Comparison of ENCODE assay signal across 10 cellular contexts in the genomic region with DNA sequence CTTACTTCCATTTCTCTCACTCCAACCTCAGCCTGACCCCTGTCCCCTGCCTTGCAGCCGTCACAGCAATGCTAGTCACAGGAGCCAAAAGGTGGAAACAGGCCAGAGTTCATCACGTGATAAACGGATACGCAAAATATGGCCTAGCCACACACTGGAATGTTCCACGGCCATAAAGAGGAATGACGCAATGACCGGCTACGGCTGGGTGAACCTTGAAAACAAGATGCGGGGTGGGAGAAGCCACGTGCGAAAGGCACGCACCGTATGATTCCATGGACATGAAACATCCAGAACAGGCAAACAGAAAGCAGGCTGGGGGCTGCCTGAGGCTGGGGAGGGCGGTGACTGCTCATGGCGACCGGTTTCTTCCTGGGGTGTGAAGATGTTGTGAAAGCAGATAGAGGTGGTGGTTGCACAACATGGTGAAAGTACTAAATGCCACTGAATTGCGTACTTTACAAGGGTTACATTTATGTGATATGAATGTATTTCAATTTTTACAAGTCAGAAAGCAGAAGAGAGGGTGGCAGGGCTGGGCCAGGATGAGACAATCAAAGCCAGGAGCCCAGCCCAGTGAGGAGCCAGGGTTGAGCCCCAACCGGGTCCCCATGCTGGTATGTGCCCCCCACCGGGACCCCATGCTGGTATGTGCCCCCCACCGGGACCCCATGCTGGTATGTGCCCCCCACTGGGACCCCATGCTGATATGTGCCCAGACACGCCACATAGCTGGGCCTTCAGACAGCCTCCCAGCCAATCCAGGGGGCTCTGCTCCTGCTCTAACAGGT.
DNase-seq lines count a peak whose midpoint lies in the region; ATAC-seq and TF ChIP-seq lines count a peak whose summit lies in the region.
"Had no signal": no experiment of that assay in that cellular context is flagged by ENCODE, and none has a peak within 500 bp of the region (broad histone marks: within the 10 kb centered on the region; RNA-seq: fewer than 3 reads in every experiment).

No MANE protein-coding gene starts in this region.

- H3K4me1 ChIP-seq in GM23338 (ENCODE audit: insufficient read depth) (no peaks in the 10 kb centered on the region), adrenal gland (replicated peaks in 1 of 2) (peaks cover 13 to 18% of the 10 kb centered on the region in 2 donors), right atrium auricular region (peaks cover 0 to 5% of the 10 kb centered on the region in 2 donors)

- TF ChIP-seq POLR2A in adrenal gland (IDR thresholded peaks at IDR 0.05), result no peak

- no peaks in the 10 kb centered on the region for H3K9me3 ChIP-seq in adrenal gland (replicated peaks in 1 of 3)
- H3K9me3 ChIP-seq in right atrium auricular region, result no peaks in the 10 kb centered on the region

- no peak for TF ChIP-seq CTCF in GM23338 (conservative IDR thresholded peaks at IDR 0.05; ENCODE audit: low read depth in 2 of 2)
- TF ChIP-seq CTCF in adrenal gland (IDR thresholded peaks at IDR 0.05), result no peak
- no peak for TF ChIP-seq CTCF in right atrium auricular region (IDR thresholded peaks at IDR 0.05)
- TF ChIP-seq CTCF in retinal pigment epithelial cell (conservative IDR thresholded peaks at IDR 0.05; ENCODE audit: low read depth, low read length), result no peak

- no peak overlapping the region for H3K4me2 ChIP-seq in GM23338

- no peak overlapping the region for H2AFZ ChIP-seq in GM23338

- H3K79me2 ChIP-seq in GM23338 (replicated peaks; ENCODE audit: insufficient read depth), result no peaks in the 10 kb centered on the region

- 59 to 63% (median 60%) methylated on average over 20 to 21 of the region's 21 CpGs for WGBS in adrenal gland, 4 donors

- H3K4me3 Mint-ChIP-seq in GM23338, result no peak overlapping the region

- no peaks in the 10 kb centered on the region; the same call in 2 of the 3 replicates for H3K9me3 Mint-ChIP-seq in GM23338

- no peak for DNase-seq in GM23338 (ENCODE audit: low spot score)
- DNase-seq in adrenal gland, result peak; percentile 70 to 96 (median 86)
- DNase-seq in right atrium auricular region (ENCODE audit: low spot score), result peak; percentile 86
- DNase-seq in retinal pigment epithelial cell (ENCODE audit: low read depth), result peak; percentile 74
- no peak for DNase-seq in COLO829 (ENCODE audit: low spot score)
- no peak for DNase-seq in NCI-H510A (lab: John Stamatoyannopoulos, UW)
- no peak for DNase-seq in NCI-H2107 (lab: John Stamatoyannopoulos, UW)
- DNase-seq: activated CD4-positive, alpha-beta T cell treated with anti-CD3 and anti-CD28 coated beads, Interleukin-2, amount 50 U/mL, for 4 hours; DMS 273 treated with DMSO at 0.1 percent for 48 hours had no signal

- H3K4me3 ChIP-seq in GM23338 (no peak overlapping the region), adrenal gland (no peak overlapping the region), right atrium auricular region (no peak overlapping the region), retinal pigment epithelial cell (ENCODE audit: low read length) (no peak overlapping the region)

- intact Hi-C loops in adrenal gland (cut with DNase I), result no loop called here

- no peaks in the 10 kb centered on the region for H3F3A ChIP-seq in GM23338 (replicated peaks; ENCODE audit: low read depth)

- H3K27ac Mint-ChIP-seq in GM23338, result peak overlapping the region; percentile 22

- H4K20me1 ChIP-seq in GM23338 (replicated peaks; ENCODE audit: insufficient read depth), result no peaks in the 10 kb centered on the region; the same call in 1 of the 2 replicates

- no peaks in the 10 kb centered on the region for H3K27me3 ChIP-seq in GM23338 (ENCODE audit: insufficient read depth)
- H3K27me3 ChIP-seq in adrenal gland, result no peaks in the 10 kb centered on the region
- no peaks in the 10 kb centered on the region for H3K27me3 ChIP-seq in right atrium auricular region

- ATAC-seq in GM23338 (no peak), HG02840 (IDR thresholded peaks at IDR 0.05; ENCODE audit: low FRiP score, unreplicated experiment) (no peak)

- H3K9me2 ChIP-seq in GM23338 (ENCODE audit: insufficient read depth), result no peaks in the 10 kb centered on the region

- H3K27me3 Mint-ChIP-seq in GM23338 (ENCODE audit: insufficient read depth, low read depth, poor library complexity), result peaks cover 6% of the 10 kb centered on the region

- H3K27ac ChIP-seq in GM23338 (ENCODE audit: low read depth) (0 out of 2 replicates have a peak overlapping the region, but pooled peaks have one; percentile 26), adrenal gland (peak overlapping the region; percentile 59 to 95 (median 79)), right atrium auricular region (peak overlapping the region; percentile 12 to 40)

- peaks cover 11% of the 10 kb centered on the region for H3K4me1 Mint-ChIP-seq in GM23338

- peaks cover 7% of the 10 kb centered on the region for H3K36me3 Mint-ChIP-seq in GM23338 (ENCODE audit: low read depth)

- no peaks in the 10 kb centered on the region for H3K36me3 ChIP-seq in GM23338 (ENCODE audit: insufficient read depth)
- no peaks in the 10 kb centered on the region for H3K36me3 ChIP-seq in adrenal gland (replicated peaks in 1 of 2)
- H3K36me3 ChIP-seq in right atrium auricular region, result no peaks in the 10 kb centered on the region

TF ChIP-seq in GM23338, 12 proteins besides CTCF, POLR2A, EP300 and RAD21:
- TF ChIP-seq, protein P1, sequence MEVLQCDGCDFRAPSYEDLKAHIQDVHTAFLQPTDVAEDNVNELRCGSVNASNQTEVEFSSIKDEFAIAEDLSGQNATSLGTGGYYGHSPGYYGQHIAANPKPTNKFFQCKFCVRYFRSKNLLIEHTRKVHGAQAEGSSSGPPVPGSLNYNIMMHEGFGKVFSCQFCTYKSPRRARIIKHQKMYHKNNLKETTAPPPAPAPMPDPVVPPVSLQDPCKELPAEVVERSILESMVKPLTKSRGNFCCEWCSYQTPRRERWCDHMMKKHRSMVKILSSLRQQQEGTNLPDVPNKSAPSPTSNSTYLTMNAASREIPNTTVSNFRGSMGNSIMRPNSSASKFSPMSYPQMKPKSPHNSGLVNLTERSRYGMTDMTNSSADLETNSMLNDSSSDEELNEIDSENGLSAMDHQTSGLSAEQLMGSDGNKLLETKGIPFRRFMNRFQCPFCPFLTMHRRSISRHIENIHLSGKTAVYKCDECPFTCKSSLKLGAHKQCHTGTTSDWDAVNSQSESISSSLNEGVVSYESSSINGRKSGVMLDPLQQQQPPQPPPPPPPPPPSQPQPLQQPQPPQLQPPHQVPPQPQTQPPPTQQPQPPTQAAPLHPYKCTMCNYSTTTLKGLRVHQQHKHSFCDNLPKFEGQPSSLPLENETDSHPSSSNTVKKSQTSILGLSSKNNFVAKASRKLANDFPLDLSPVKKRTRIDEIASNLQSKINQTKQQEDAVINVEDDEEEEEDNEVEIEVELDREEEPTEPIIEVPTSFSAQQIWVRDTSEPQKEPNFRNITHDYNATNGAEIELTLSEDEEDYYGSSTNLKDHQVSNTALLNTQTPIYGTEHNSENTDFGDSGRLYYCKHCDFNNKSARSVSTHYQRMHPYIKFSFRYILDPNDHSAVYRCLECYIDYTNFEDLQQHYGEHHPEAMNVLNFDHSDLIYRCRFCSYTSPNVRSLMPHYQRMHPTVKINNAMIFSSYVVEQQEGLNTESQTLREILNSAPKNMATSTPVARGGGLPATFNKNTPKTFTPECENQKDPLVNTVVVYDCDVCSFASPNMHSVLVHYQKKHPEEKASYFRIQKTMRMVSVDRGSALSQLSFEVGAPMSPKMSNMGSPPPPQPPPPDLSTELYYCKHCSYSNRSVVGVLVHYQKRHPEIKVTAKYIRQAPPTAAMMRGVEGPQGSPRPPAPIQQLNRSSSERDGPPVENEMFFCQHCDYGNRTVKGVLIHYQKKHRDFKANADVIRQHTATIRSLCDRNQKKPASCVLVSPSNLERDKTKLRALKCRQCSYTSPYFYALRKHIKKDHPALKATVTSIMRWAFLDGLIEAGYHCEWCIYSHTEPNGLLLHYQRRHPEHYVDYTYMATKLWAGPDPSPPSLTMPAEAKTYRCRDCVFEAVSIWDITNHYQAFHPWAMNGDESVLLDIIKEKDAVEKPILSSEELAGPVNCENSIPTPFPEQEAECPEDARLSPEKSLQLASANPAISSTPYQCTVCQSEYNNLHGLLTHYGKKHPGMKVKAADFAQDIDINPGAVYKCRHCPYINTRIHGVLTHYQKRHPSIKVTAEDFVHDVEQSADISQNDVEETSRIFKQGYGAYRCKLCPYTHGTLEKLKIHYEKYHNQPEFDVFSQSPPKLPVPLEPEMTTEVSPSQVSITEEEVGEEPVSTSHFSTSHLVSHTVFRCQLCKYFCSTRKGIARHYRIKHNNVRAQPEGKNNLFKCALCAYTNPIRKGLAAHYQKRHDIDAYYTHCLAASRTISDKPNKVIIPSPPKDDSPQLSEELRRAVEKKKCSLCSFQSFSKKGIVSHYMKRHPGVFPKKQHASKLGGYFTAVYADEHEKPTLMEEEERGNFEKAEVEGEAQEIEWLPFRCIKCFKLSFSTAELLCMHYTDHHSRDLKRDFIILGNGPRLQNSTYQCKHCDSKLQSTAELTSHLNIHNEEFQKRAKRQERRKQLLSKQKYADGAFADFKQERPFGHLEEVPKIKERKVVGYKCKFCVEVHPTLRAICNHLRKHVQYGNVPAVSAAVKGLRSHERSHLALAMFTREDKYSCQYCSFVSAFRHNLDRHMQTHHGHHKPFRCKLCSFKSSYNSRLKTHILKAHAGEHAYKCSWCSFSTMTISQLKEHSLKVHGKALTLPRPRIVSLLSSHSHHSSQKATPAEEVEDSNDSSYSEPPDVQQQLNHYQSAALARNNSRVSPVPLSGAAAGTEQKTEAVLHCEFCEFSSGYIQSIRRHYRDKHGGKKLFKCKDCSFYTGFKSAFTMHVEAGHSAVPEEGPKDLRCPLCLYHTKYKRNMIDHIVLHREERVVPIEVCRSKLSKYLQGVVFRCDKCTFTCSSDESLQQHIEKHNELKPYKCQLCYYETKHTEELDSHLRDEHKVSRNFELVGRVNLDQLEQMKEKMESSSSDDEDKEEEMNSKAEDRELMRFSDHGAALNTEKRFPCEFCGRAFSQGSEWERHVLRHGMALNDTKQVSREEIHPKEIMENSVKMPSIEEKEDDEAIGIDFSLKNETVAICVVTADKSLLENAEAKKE (CRISPR knock-in tag; IDR thresholded peaks at IDR 0.05), result no peak
- TF ChIP-seq EZH2phosphoT487 (IDR thresholded peaks at IDR 0.05; ENCODE audit: unreplicated experiment) (no peak), EZH2 (IDR thresholded peaks at IDR 0.05; ENCODE audit: low read depth, unreplicated experiment) (no peak), STAT1 (IDR thresholded peaks at IDR 0.05; ENCODE audit: unreplicated experiment) (no peak), JUNB (IDR thresholded peaks at IDR 0.05; ENCODE audit: unreplicated experiment) (no peak), POLR2AphosphoS5 (IDR thresholded peaks at IDR 0.05; ENCODE audit: low read depth) (no peak)

Comparison
In these comparisons a context has a peak if more than half of its experiments do, and no peak if none do; other contexts are left out.
1. DNase-seq: peak in adrenal gland (7 of 7), right atrium auricular region (single experiment) and retinal pigment epithelial cell (single experiment); none in GM23338 (single experiment), COLO829 (single experiment), NCI-H510A (single experiment) and NCI-H2107 (single experiment).
2. H3K27ac ChIP-seq: peak in every context shown above with its lines; median percentile 79 in adrenal gland; 26 in GM23338; 26 in right atrium auricular region.